ENCODE assay signal across 17 cellular contexts in the genomic region with DNA sequence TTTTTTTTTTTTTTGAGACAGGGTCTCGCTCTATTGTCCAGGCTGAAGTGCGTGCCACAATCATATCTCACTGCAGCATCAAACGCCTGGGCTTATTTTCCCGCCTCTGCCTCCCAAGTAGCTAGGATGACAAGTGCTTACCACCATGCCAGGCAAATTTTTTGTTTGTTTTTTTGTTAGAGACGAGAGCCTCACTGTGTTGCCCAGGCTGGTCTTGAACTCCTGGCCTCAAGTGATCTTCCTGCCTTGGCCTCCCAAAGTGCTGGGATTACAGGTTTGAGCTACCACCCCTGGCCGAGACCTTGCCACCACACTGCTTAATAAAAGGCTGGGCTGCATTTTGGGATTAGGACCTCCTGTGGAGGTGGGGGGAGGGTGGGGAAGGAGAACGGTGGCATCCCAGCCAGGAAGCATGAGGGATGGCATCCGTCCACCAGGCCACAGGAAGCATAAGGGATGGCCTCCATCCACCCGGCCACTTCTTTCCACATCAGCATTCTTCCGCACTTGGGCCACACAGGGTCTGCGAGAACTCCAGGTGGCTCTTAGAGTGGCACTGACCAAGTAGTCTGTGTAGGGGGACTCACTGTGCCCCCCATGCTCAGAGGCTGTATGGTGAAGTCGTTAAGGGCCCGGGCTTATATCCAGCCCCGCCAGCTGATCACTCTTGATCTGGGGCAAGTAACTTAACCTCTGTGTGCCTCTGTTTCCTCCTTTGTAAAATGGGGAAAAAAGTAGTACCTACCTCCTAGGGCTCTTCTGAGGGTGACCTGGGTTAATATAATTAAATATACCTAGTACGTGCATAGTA.
"Had no signal": no experiment of that assay in that cellular context is flagged by ENCODE, and none has a peak within 500 bp of the region (broad histone marks: within the 10 kb centered on the region; RNA-seq: fewer than 3 reads in every experiment).

No MANE protein-coding gene starts in this region.

- H3K27ac Mint-ChIP-seq: activated T-cell treated with anti-CD3 and anti-CD28 coated beads, Interleukin-2, amount 50 U/mL, for 72 hours had no signal

- H3K27ac ChIP-seq: right lobe of liver, suprapubic skin, upper lobe of left lung had no signal

- H3K4me3 ChIP-seq: cardiac muscle cell, lung, psoas muscle, right lobe of liver, suprapubic skin, upper lobe of left lung had no signal

- H3K27me3 ChIP-seq: cardiac muscle cell, right lobe of liver, suprapubic skin, upper lobe of left lung had no signal

- DNase-seq: activated CD4-positive, alpha-beta T cell treated with anti-CD3 and anti-CD28 coated beads, Interleukin-2, amount 50 U/mL, for 1 hour; activated naive CD4-positive, alpha-beta T cell; activated T-cell treated with anti-CD3 and anti-CD28 coated beads, Interleukin-2, amount 50 U/mL, for 72 hours; aorta; foreskin melanocyte; head of caudate nucleus; left cardiac atrium; psoas muscle; right lobe of liver; stimulated activated CD4-positive, alpha-beta T cell treated with anti-CD3 and anti-CD28 coated beads, Interleukin-2, amount 100 ng/mL, for 24 hours; stimulated activated naive CD4-positive, alpha-beta T cell treated with Interleukin-2 at 50 U/mL for 16 hours; T-helper 2 cell; upper lobe of left lung had no signal

- ATAC-seq: activated T-cell treated with anti-CD3 and anti-CD28 coated beads, Interleukin-2, amount 50 U/mL, for 72 hours; naive thymus-derived CD8-positive, alpha-beta T cell; right lobe of liver had no signal

- H3K9me3 Mint-ChIP-seq: activated T-cell treated with anti-CD3 and anti-CD28 coated beads, Interleukin-2, amount 50 U/mL, for 72 hours; naive thymus-derived CD8-positive, alpha-beta T cell had no signal

- H3K9me3 ChIP-seq: psoas muscle, right lobe of liver, suprapubic skin, upper lobe of left lung had no signal

- H3K36me3 ChIP-seq: cardiac muscle cell, right lobe of liver, suprapubic skin, upper lobe of left lung had no signal

- H3K4me3 Mint-ChIP-seq: activated T-cell treated with anti-CD3 and anti-CD28 coated beads, Interleukin-2, amount 50 U/mL, for 72 hours; naive thymus-derived CD8-positive, alpha-beta T cell had no signal

- H3K27me3 Mint-ChIP-seq: naive thymus-derived CD8-positive, alpha-beta T cell had no signal
